ENCODE assay signal across 11 cellular contexts in genomic region chr13:111422352-111422751, GRCh38.
"Had no signal": no experiment of that assay in that cellular context is flagged by ENCODE, and none has a peak within 500 bp of the region (broad histone marks: within the 10 kb centered on the region; RNA-seq: fewer than 3 reads in every experiment).

No MANE protein-coding gene starts in this region.

- ATAC-seq: activated CD8-positive, alpha-beta memory T cell treated with anti-CD3 and anti-CD28 coated beads, Interleukin-2, amount 10 ng/mL, durations not matched to agents 7 days and 5 days; activated T-cell treated with anti-CD3 and anti-CD28 coated beads, Interleukin-2, amount 50 U/mL, for 4 hours; natural killer cell; right cardiac atrium had no signal

- H3K9me3 ChIP-seq: breast epithelium had no signal

- DNase-seq: activated CD4-positive, alpha-beta T cell treated with anti-CD3 and anti-CD28 coated beads, Interleukin-2, amount 50 U/mL, for 48 hours; activated CD4-positive, CD25-positive, alpha-beta regulatory T cell treated with anti-CD3 and anti-CD28 coated beads, Interleukin-2, amount 50 U/mL, for 72 hours; activated CD8-positive, alpha-beta memory T cell treated with anti-CD3 and anti-CD28 coated beads, Interleukin-2, amount 10 ng/mL, durations not matched to agents 7 days and 5 days; activated naive CD8-positive, alpha-beta T cell treated with anti-CD3 and anti-CD28 coated beads, Interleukin-2, amount 10 ng/mL, durations not matched to agents 7 days and 5 days; activated T-cell treated with anti-CD3 and anti-CD28 coated beads, Interleukin-2, amount 50 U/mL, for 4 hours; foreskin keratinocyte; natural killer cell; nucleus accumbens; right cardiac atrium; small intestine had no signal

- H3K36me3 ChIP-seq: breast epithelium had no signal

- H3K27ac ChIP-seq: breast epithelium, foreskin keratinocyte had no signal

- H3K27me3 ChIP-seq: foreskin keratinocyte had no signal

- H3K4me1 ChIP-seq: foreskin keratinocyte had no signal
